In the genomic region with DNA sequence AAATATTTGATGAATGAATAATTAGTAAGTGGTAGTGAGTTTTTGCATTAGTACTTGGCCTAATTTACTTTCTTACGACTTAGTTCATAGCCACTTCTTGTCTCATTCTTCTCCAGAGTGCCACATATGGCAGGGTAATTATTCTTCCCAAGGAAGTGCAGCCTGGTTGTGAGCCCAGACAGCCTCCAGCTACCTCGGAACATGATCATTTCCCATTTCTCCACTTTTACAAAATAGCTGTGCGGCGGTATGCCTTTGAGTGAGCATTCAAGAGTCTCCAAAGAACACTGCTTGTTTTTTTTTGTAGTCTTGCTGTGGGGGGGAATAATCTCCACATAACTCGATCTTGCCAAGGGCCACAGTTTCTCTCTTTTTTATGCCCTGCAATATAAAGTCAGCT, we compare ENCODE assay signal across 21 cellular contexts.
"Had no signal": no experiment of that assay in that cellular context is flagged by ENCODE, and none has a peak within 500 bp of the region (broad histone marks: within the 10 kb centered on the region; RNA-seq: fewer than 3 reads in every experiment).

No MANE protein-coding gene starts in this region.

- H3K36me3 ChIP-seq: SJSA1 had no signal

- H3K27ac ChIP-seq: KMS-11, SJSA1, SK-N-MC had no signal

- H3K4me1 ChIP-seq: SJSA1 had no signal

- H3K4me3 ChIP-seq: K562, SJSA1, SK-N-MC had no signal

- H3K27me3 ChIP-seq: SJSA1 had no signal

- ATAC-seq: HepG2, K562 had no signal

- H3K4me2 ChIP-seq: KMS-11 had no signal

- FAIRE-seq: HepG2, K562, RCC 7860 had no signal

- DNase-seq: Kasumi-1, MM.1S, NCI-H1105, NCI-H1417, NCI-H1436 treated with DMSO at 0.1 percent for 48 hours, NCI-H1694, NCI-H187 treated with DMSO at 0.1 percent for 48 hours, NCI-H2029 treated with DMSO at 0.1 percent for 48 hours, NCI-H226, NCI-H510A treated with DMSO at 0.1 percent for 48 hours, NCI-H526, NCI-H748 treated with DMSO at 0.1 percent for 48 hours, Right ventricle myocardium superior, RPMI8226, SIG-M5 had no signal

- H3K9ac ChIP-seq: KMS-11 had no signal
